16 cellular contexts compared by ENCODE assay signal in genomic region chr2:84847326-84848050, GRCh38. TPM values are rescaled to one million over a fixed set of nuclear protein-coding genes. Genes with fewer than 3 reads are reported as not detected.
DNase-seq lines count a peak whose midpoint lies in the region; ATAC-seq, FAIRE-seq and TF ChIP-seq lines count a peak whose summit lies in the region.
"Had no signal": no experiment of that assay in that cellular context is flagged by ENCODE, and none has a peak within 500 bp of the region (broad histone marks: within the 10 kb centered on the region; RNA-seq: fewer than 3 reads in every experiment).

No MANE protein-coding gene starts in this region.

- peak overlapping the region; percentile 90 for H3K27ac ChIP-seq in CD4-positive, alpha-beta T cell (ENCODE audit: low read depth, low read length)
- H3K27ac ChIP-seq in Peyer's patch = peak overlapping the region; percentile 62 to 83 (median 75)
- no peak overlapping the region for H3K27ac ChIP-seq in GM12878 (ENCODE audit: control insufficient read depth, insufficient read depth)
- H3K27ac ChIP-seq in gastroesophageal sphincter = no peak overlapping the region
- H3K27ac ChIP-seq: C4-2B, ovary, SJCRH30 had no signal

- no peaks in the 10 kb centered on the region for H3K36me3 ChIP-seq in Peyer's patch
- no peaks in the 10 kb centered on the region for H3K36me3 ChIP-seq in GM12878 (ENCODE audit: control insufficient read depth in 2 of 2, insufficient read depth in 2 of 2, low read length in 1 of 2)
- no peaks in the 10 kb centered on the region for H3K36me3 ChIP-seq in gastroesophageal sphincter
- H3K36me3 ChIP-seq: heart left ventricle, ovary, SJCRH30 had no signal

- H2AFZ ChIP-seq in GM12878 (ENCODE audit: control insufficient read depth, low read depth, low read length) = no peak overlapping the region

- no peak for TF ChIP-seq RAD21 in GM12878 (IDR thresholded peaks at IDR 0.05; ENCODE audit: insufficient read depth, low read depth, low read length)

- peak; percentile 7 for FAIRE-seq in GM12878 (lab: Jason Lieb, UNC)
- FAIRE-seq: endothelial cell of umbilical vein, K562 had no signal

- in situ Hi-C loops in GM12878 (cut with MboI) = no loop called here

- POLR2A ChIA-PET in CD4-positive, alpha-beta T cell (lab: Charles Lee) = interaction anchor here (1.2 to 10.7 kb wide), 10 partner anchors 10 to 195 kb away, joined by 4 to 138 read pairs (median 8); partner anchors contain the start of genes TMSB10 and TRABD2A
- POLR2A ChIA-PET in GM12878 (lab: Charles Lee) = no interaction called here
- POLR2A ChIA-PET in naive thymus-derived CD8-positive, alpha-beta T cell (lab: Charles Lee) = interaction anchor here (1.0 to 16.4 kb wide), 11 partner anchors 10 to 197 kb away, joined by 3 to 247 read pairs (median 18); partner anchors contain the start of genes TMSB10 and TRABD2A

- H3K4me1 ChIP-seq in Peyer's patch = peaks cover 0 to 16% (median 9%) of the 10 kb centered on the region in 4 donors
- peaks cover 3% of the 10 kb centered on the region; the same call in 1 of the 2 replicates for H3K4me1 ChIP-seq in GM12878 (ENCODE audit: control insufficient read depth, insufficient read depth, low read length)
- H3K4me1 ChIP-seq in gastroesophageal sphincter = no peaks in the 10 kb centered on the region
- H3K4me1 ChIP-seq: SJCRH30 had no signal

- TF ChIP-seq EP300 in GM12878 (IDR thresholded peaks at IDR 0.05; ENCODE audit: borderline replicate concordance in 1 of 2, control insufficient read depth in 1 of 2, low read depth in 2 of 2, low read length in 2 of 2) = no peak
- TF ChIP-seq EP300 in gastroesophageal sphincter (IDR thresholded peaks at IDR 0.05) = no peak

- DNase-seq in CD4-positive, alpha-beta T cell = no peak
- DNase-seq in Peyer's patch = no peak
- no peak for DNase-seq in GM12878 (ENCODE audit: low read depth, low spot score)
- DNase-seq in naive thymus-derived CD8-positive, alpha-beta T cell = no peak
- DNase-seq in NCI-H82 treated with DMSO at 0.1 percent for 48 hours (lab: John Stamatoyannopoulos, UW; ENCODE audit: unreplicated experiment) = no peak
- DNase-seq in NCI-H524 treated with DMSO at 0.1 percent for 48 hours (lab: John Stamatoyannopoulos, UW) = no peak
- DNase-seq: heart left ventricle, kidney glomerular epithelial cell, NCI-H1105, NCI-H226, ovary, SJCRH30 had no signal

- H3K4me3 Mint-ChIP-seq in CD4-positive, alpha-beta T cell = peak overlapping the region; percentile 84
- H3K4me3 Mint-ChIP-seq in naive thymus-derived CD8-positive, alpha-beta T cell = peak overlapping the region; percentile 60 to 90 (median 82)

- SMC1A ChIA-PET in GM12878 (lab: Charles Lee; ENCODE audit: uncharacterized antibody, unreplicated experiment) = interaction anchor here (0.6 to 2.6 kb wide), 3 partner anchors 14 to 302 kb away, joined by 3 to 8 read pairs (median 3); no protein-coding TSS in a partner anchor

- no peak for TF ChIP-seq CTCF in CD4-positive, alpha-beta T cell (IDR thresholded peaks at IDR 0.05)
- TF ChIP-seq CTCF in Peyer's patch (IDR thresholded peaks at IDR 0.05) (no peak), GM12878 (IDR thresholded peaks at IDR 0.05 in 2 of 3, conservative IDR thresholded peaks at IDR 0.05 in 1 of 3; ENCODE audit: control insufficient read depth in 2 of 3, extremely low read depth in 1 of 3, insufficient read depth in 1 of 3, low read depth in 3 of 3, low read length in 3 of 3) (no peak), gastroesophageal sphincter (IDR thresholded peaks at IDR 0.05) (no peak)

- peak overlapping the region; percentile 96 for H3K27ac Mint-ChIP-seq in CD4-positive, alpha-beta T cell
- peak overlapping the region; percentile 93 to 98 (median 97) for H3K27ac Mint-ChIP-seq in naive thymus-derived CD8-positive, alpha-beta T cell

- no peak for ATAC-seq in CD4-positive, alpha-beta T cell (ENCODE audit: poor library complexity)
- ATAC-seq in GM12878 = no peak
- ATAC-seq in naive thymus-derived CD8-positive, alpha-beta T cell = no peak
- ATAC-seq in gastroesophageal sphincter = no peak
- ATAC-seq: K562 had no signal

- CTCF ChIA-PET in CD4-positive, alpha-beta T cell (lab: Charles Lee) = interaction anchor here (1.2 to 3.0 kb wide), 2 partner anchors 35 to 78 kb away, joined by 3 to 16 read pairs; no protein-coding TSS in a partner anchor
- CTCF ChIA-PET in GM12878 (lab: Yijun Ruan, JAX) = interaction anchor here (1.3 to 2.1 kb wide), 2 partner anchors 10 to 78 kb away, joined by 4 to 7 read pairs; no protein-coding TSS in a partner anchor

- BruUV-seq in GM12878 (replicated peaks; lab: Mats Ljungman, UMichigan) = no TSS peak

- no peaks in the 10 kb centered on the region for H3K9me3 ChIP-seq in CD4-positive, alpha-beta T cell (ENCODE audit: control insufficient read depth, low read length)
- H3K9me3 ChIP-seq in Peyer's patch = no peaks in the 10 kb centered on the region
- H3K9me3 ChIP-seq in GM12878 (replicated peaks; ENCODE audit: control insufficient read depth, insufficient read depth, low read length) = no peaks in the 10 kb centered on the region; the same call in 2 of the 3 replicates
- no peaks in the 10 kb centered on the region for H3K9me3 ChIP-seq in gastroesophageal sphincter
- H3K9me3 ChIP-seq: heart left ventricle, ovary, SJCRH30 had no signal

- H3K4me2 ChIP-seq in GM12878 (ENCODE audit: control insufficient read depth, insufficient read depth) = no peak overlapping the region

- RAD21 ChIA-PET in GM12878 (lab: Charles Lee; ENCODE audit: unreplicated experiment) = no interaction called here

- 12% methylated on average over 5 of the region's 5 CpGs for WGBS in GM12878 (ENCODE audit: insufficient coverage, insufficient replicate concordance, low lambda C conversion rate, missing lambda C conversion rate)
- 56 to 71% methylated on average over 2 to 4 of the region's 5 CpGs for WGBS in gastroesophageal sphincter (ENCODE audit: low coverage in 1 of 2), 2 donors

- H3K27me3 ChIP-seq in CD4-positive, alpha-beta T cell (ENCODE audit: control insufficient read depth, insufficient read depth, low read length) = no peaks in the 10 kb centered on the region
- H3K27me3 ChIP-seq in Peyer's patch (no peaks in the 10 kb centered on the region), GM12878 (replicated peaks in 1 of 2; ENCODE audit: control insufficient read depth in 2 of 2, insufficient read depth in 2 of 2, low read length in 1 of 2) (no peaks in the 10 kb centered on the region), gastroesophageal sphincter (no peaks in the 10 kb centered on the region)
- H3K27me3 ChIP-seq: heart left ventricle, ovary had no signal

- H3K36me3 Mint-ChIP-seq in CD4-positive, alpha-beta T cell (ENCODE audit: low read depth) = peaks cover 66% of the 10 kb centered on the region
- H3K36me3 Mint-ChIP-seq in naive thymus-derived CD8-positive, alpha-beta T cell = peaks cover 5 to 35% (median 34%) of the 10 kb centered on the region in 3 donors

- H3K79me2 ChIP-seq in GM12878 (ENCODE audit: control insufficient read depth, insufficient read depth, low read length) = no peaks in the 10 kb centered on the region

- TF ChIP-seq POLR2A in Peyer's patch (IDR thresholded peaks at IDR 0.05) (no peak), GM12878 (IDR thresholded peaks at IDR 0.05; ENCODE audit: low read depth, low read length) (no peak), gastroesophageal sphincter (IDR thresholded peaks at IDR 0.05) (no peak)

- no peaks in the 10 kb centered on the region for H3K27me3 Mint-ChIP-seq in CD4-positive, alpha-beta T cell
- H3K27me3 Mint-ChIP-seq in naive thymus-derived CD8-positive, alpha-beta T cell = no peaks in the 10 kb centered on the region

- no peak overlapping the region for H3K9ac ChIP-seq in GM12878 (ENCODE audit: control insufficient read depth, insufficient read depth, low read length)

- no peaks in the 10 kb centered on the region for H3K9me3 Mint-ChIP-seq in CD4-positive, alpha-beta T cell
- H3K9me3 Mint-ChIP-seq in naive thymus-derived CD8-positive, alpha-beta T cell = peaks cover 0 to 18% (median 0%) of the 10 kb centered on the region in 9 donors

- H3K4me3 ChIP-seq in Peyer's patch (no peak overlapping the region), GM12878 (no peak overlapping the region), gastroesophageal sphincter (no peak overlapping the region)
- H3K4me3 ChIP-seq: heart left ventricle, K562, ovary, SJCRH30 had no signal

- H3K4me1 Mint-ChIP-seq in CD4-positive, alpha-beta T cell (ENCODE audit: low read depth) = peaks cover 96% of the 10 kb centered on the region
- H3K4me1 Mint-ChIP-seq in naive thymus-derived CD8-positive, alpha-beta T cell = peaks cover 57 to 97% (median 95%) of the 10 kb centered on the region in 4 donors

- intact Hi-C loops in CD4-positive, alpha-beta T cell (cut with DNase I, micrococcal nuclease) = loop anchor here in 1 of 2 experiments (2.0 kb wide), 3 partner anchors 15 to 65 kb away; no protein-coding TSS in a partner anchor
- intact Hi-C loops in GM12878 (cut with micrococcal nuclease; ENCODE audit: unreplicated experiment) = no loop called here

- H4K20me1 ChIP-seq in GM12878 (ENCODE audit: control insufficient read depth, insufficient read depth) = no peaks in the 10 kb centered on the region

RNA-seq across cellular contexts. Expression of gene TRABD2A, which starts 33.4 kb away (rescaled TPM):
- 100 to 1,000 TPM; 166 to 170 TPM for total RNA-seq in CD4-positive, alpha-beta T cell
- 10 to 100 TPM; 32.2 to 85.4 (median 55.0) TPM for total RNA-seq in Peyer's patch
- 17.5 and 20.8 TPM in 2 replicates for total RNA-seq in GM12878 (2013; cell fraction: nucleolus; rRNA removed)
- total RNA-seq in GM12878 (2014; rRNA removed) = 7.6 and 9.8 TPM in 2 replicates
- total RNA-seq in GM12878 (2014; rRNA removed; fragmentation: Illumina TruSeq; extraction: Trizol) = 4.7 and 5.1 TPM in 2 replicates
- 5.0 and 5.7 TPM in 2 replicates for total RNA-seq in GM12878 (2021)
- 0.21 TPM for polyA plus RNA-seq in GM12878 (2011; ENCODE audit: low read depth)
- polyA plus RNA-seq in GM12878 (2011; rRNA removed) = 1.9 and 2.0 TPM in 2 replicates
- polyA plus RNA-seq in GM12878 (2011; cell fraction: cytosol; rRNA removed) = 1.8 and 2.0 TPM in 2 replicates
- 3.2 and 3.3 TPM in 2 replicates for polyA plus RNA-seq in GM12878 (2011; cell fraction: nucleus; rRNA removed)
- polyA plus RNA-seq in GM12878 (2012) = 0.39 and 0.49 TPM in 2 replicates
- polyA plus RNA-seq in GM12878 (2014; fragmentation: Illumina TruSeq; extraction: Trizol) = 5.2 and 5.3 TPM in 2 replicates
- 1 to 10 TPM; 1.4 to 2.3 TPM for polyA plus RNA-seq in GM12878 (2014; fragmentation: Nextera tagmentation; extraction: Ambion mirVana)
- polyA plus RNA-seq in GM12878 (2014; rRNA removed) = 6.1 and 6.6 TPM in 2 replicates
- 1 to 10 TPM; 3.0 to 3.1 TPM for polyA plus RNA-seq in GM12878 (2016; fragmentation: Nextera tagmentation; extraction: Ambion mirVana)
- 3.1 TPM in 2 replicates for polyA minus RNA-seq in GM12878 (2011; rRNA and poly(A)+ RNA removed)
- 1.4 TPM in 1 of 2 replicates, not detected in the other for polyA minus RNA-seq in GM12878 (2011; cell fraction: cytosol; rRNA and poly(A)+ RNA removed)
- 3.4 and 3.9 TPM in 2 replicates for polyA minus RNA-seq in GM12878 (2011; cell fraction: nucleus; rRNA and poly(A)+ RNA removed)
- total RNA-seq in naive thymus-derived CD8-positive, alpha-beta T cell = 100 to 1,000 TPM; 165 to 168 TPM
- 100 to 1,000 TPM in 2 of 3 donors, 10 to 100 TPM in 1; 70.1 to 173 (median 104) TPM for polyA plus RNA-seq in naive thymus-derived CD8-positive, alpha-beta T cell
- 1 to 10 TPM in 2 of 4 donors, under 1 TPM in 2; 0.47 to 2.7 (median 1.4) TPM for total RNA-seq in gastroesophageal sphincter

RNA-seq across cellular contexts. Expression of gene TMSB10, which starts 58.0 kb away (rescaled TPM):
- 1,000 to 10,000 TPM; 1,969 to 2,001 TPM for total RNA-seq in CD4-positive, alpha-beta T cell
- total RNA-seq in Peyer's patch = 1,000 to 10,000 TPM; 3,771 to 5,073 (median 4,495) TPM
- 67.1 and 76.3 TPM in 2 replicates for total RNA-seq in GM12878 (2013; cell fraction: nucleolus; rRNA removed)
- total RNA-seq in GM12878 (2014; rRNA removed) = 3,507 and 4,221 TPM in 2 replicates
- total RNA-seq in GM12878 (2014; rRNA removed; fragmentation: Illumina TruSeq; extraction: Trizol) = 4,753 and 4,822 TPM in 2 replicates
- 2,058 and 2,139 TPM in 2 replicates for total RNA-seq in GM12878 (2021)
- 6,013 TPM for polyA plus RNA-seq in GM12878 (2011; ENCODE audit: low read depth)
- polyA plus RNA-seq in GM12878 (2011; rRNA removed) = 1,406 and 1,750 TPM in 2 replicates
- polyA plus RNA-seq in GM12878 (2011; cell fraction: cytosol; rRNA removed) = 3,271 and 3,283 TPM in 2 replicates
- 1,725 and 2,378 TPM in 2 replicates for polyA plus RNA-seq in GM12878 (2011; cell fraction: nucleus; rRNA removed)
- 2,269 and 3,344 TPM in 2 replicates for polyA plus RNA-seq in GM12878 (2012)
- 3,467 and 4,619 TPM in 2 replicates for polyA plus RNA-seq in GM12878 (2014; fragmentation: Illumina TruSeq; extraction: Trizol)
- polyA plus RNA-seq in GM12878 (2014; fragmentation: Nextera tagmentation; extraction: Ambion mirVana) = 1,000 to 10,000 TPM; 2,817 to 3,116 TPM
- 3,894 and 4,860 TPM in 2 replicates for polyA plus RNA-seq in GM12878 (2014; rRNA removed)
- 1,000 to 10,000 TPM; 3,322 to 3,441 TPM for polyA plus RNA-seq in GM12878 (2016; fragmentation: Nextera tagmentation; extraction: Ambion mirVana)
- 292 and 578 TPM in 2 replicates for polyA minus RNA-seq in GM12878 (2011; rRNA and poly(A)+ RNA removed)
- 348 and 356 TPM in 2 replicates for polyA minus RNA-seq in GM12878 (2011; cell fraction: cytosol; rRNA and poly(A)+ RNA removed)
- polyA minus RNA-seq in GM12878 (2011; cell fraction: nucleus; rRNA and poly(A)+ RNA removed) = 66.1 and 66.3 TPM in 2 replicates
- 1,000 to 10,000 TPM; 1,479 to 1,535 TPM for total RNA-seq in naive thymus-derived CD8-positive, alpha-beta T cell
- polyA plus RNA-seq in naive thymus-derived CD8-positive, alpha-beta T cell = 1,000 to 10,000 TPM; 6,950 to 8,855 (median 7,882) TPM
- 1,000 to 10,000 TPM in 3 of 4 donors, 100 to 1,000 TPM in 1; 797 to 2,612 (median 1,708) TPM for total RNA-seq in gastroesophageal sphincter

Comparison
In these comparisons a context has a peak if more than half of its experiments do, and no peak if none do; other contexts are left out.
1. H3K27ac ChIP-seq: peak in CD4-positive, alpha-beta T cell (single experiment) and Peyer's patch (4 of 4); none in GM12878 (single experiment) and gastroesophageal sphincter (0 of 4).